Comparison of ENCODE assay signal across 18 cellular contexts in genomic region chr2:143121079-143121478, GRCh38. TPM values are rescaled to one million over a fixed set of nuclear protein-coding genes. Genes with fewer than 3 reads are reported as not detected.
DNase-seq lines count a peak whose midpoint lies in the region; ATAC-seq and TF ChIP-seq lines count a peak whose summit lies in the region.
"Had no signal": no experiment of that assay in that cellular context is flagged by ENCODE, and none has a peak within 500 bp of the region (broad histone marks: within the 10 kb centered on the region; RNA-seq: fewer than 3 reads in every experiment).

No MANE protein-coding gene starts in this region.

- peak overlapping the region; percentile 20 for H3K27ac Mint-ChIP-seq in activated naive CD4-positive, alpha-beta T cell treated with anti-CD3 and anti-CD28 coated beads, Interleukin-2, amount 50 U/mL, for 24 hours
- peak overlapping the region in 1 of 2 donors; percentile 53 for H3K27ac Mint-ChIP-seq in activated naive CD4-positive, alpha-beta T cell treated with anti-CD3 and anti-CD28 coated beads, Interleukin-2, amount 50 U/mL, for 72 hours
- H3K27ac Mint-ChIP-seq: nephron had no signal

- H3K9me3 ChIP-seq in spleen = no peaks in the 10 kb centered on the region
- H3K9me3 ChIP-seq: HAP-1 had no signal

- 17 to 28% (median 25%) methylated on average over 1 of the region's 1 CpG for WGBS in spleen, 5 donors

- H3K9me3 Mint-ChIP-seq in activated naive CD4-positive, alpha-beta T cell treated with anti-CD3 and anti-CD28 coated beads, Interleukin-2, amount 50 U/mL, for 24 hours = peaks cover 20% of the 10 kb centered on the region
- peaks cover 0 to 7% of the 10 kb centered on the region in 2 donors for H3K9me3 Mint-ChIP-seq in activated naive CD4-positive, alpha-beta T cell treated with anti-CD3 and anti-CD28 coated beads, Interleukin-2, amount 50 U/mL, for 72 hours

- no peak for TF ChIP-seq POLR2A in spleen (IDR thresholded peaks at IDR 0.05)

- H3K4me1 ChIP-seq in spleen = peaks cover 0 to 44% (median 30%) of the 10 kb centered on the region in 6 donors
- H3K4me1 ChIP-seq: esophagus muscularis mucosa, HAP-1 had no signal

- no peak overlapping the region for H3K4me3 ChIP-seq in spleen
- H3K4me3 ChIP-seq: coronary artery, esophagus muscularis mucosa, HAP-1 had no signal

- no peak overlapping the region for H3K4me3 Mint-ChIP-seq in activated naive CD4-positive, alpha-beta T cell treated with anti-CD3 and anti-CD28 coated beads, Interleukin-2, amount 50 U/mL, for 24 hours
- H3K4me3 Mint-ChIP-seq: nephron had no signal

- peak overlapping the region in 5 of 8 donors; percentile 5 to 56 (median 50) for H3K27ac ChIP-seq in spleen
- H3K27ac ChIP-seq: coronary artery, esophagus muscularis mucosa had no signal

- TF ChIP-seq CTCF in spleen (IDR thresholded peaks at IDR 0.05 in 8 of 11, conservative IDR thresholded peaks at IDR 0.05 in 3 of 11) = no peak

- no peak for DNase-seq in activated naive CD4-positive, alpha-beta T cell treated with anti-CD3 and anti-CD28 coated beads, Interleukin-2, amount 50 U/mL, for 72 hours (ENCODE audit: low spot score in 2 of 2)
- no peak for DNase-seq in spleen
- no peak for DNase-seq in islet precursor cell
- DNase-seq in D341Med (ENCODE audit: low spot score) = no peak
- no peak for DNase-seq in head of caudate nucleus
- DNase-seq: anterior cingulate cortex; NCI-H187; NCI-H774; SHP77; stimulated activated naive CD8-positive, alpha-beta T cell treated with anti-CD3 and anti-CD28 coated beads, Interleukin-15, Interleukin-2, amounts not matched to agents 100 U/mL and 50 U/mL, for 24 hours had no signal

- peaks cover 9% of the 10 kb centered on the region for H3K36me3 Mint-ChIP-seq in activated naive CD4-positive, alpha-beta T cell treated with anti-CD3 and anti-CD28 coated beads, Interleukin-2, amount 50 U/mL, for 24 hours
- peaks cover 22 to 25% of the 10 kb centered on the region in 2 donors for H3K36me3 Mint-ChIP-seq in activated naive CD4-positive, alpha-beta T cell treated with anti-CD3 and anti-CD28 coated beads, Interleukin-2, amount 50 U/mL, for 72 hours

- no peaks in the 10 kb centered on the region for H3K36me3 ChIP-seq in spleen
- H3K36me3 ChIP-seq: esophagus muscularis mucosa, HAP-1 had no signal

- H3K27me3 Mint-ChIP-seq in activated naive CD4-positive, alpha-beta T cell treated with anti-CD3 and anti-CD28 coated beads, Interleukin-2, amount 50 U/mL, for 24 hours = no peaks in the 10 kb centered on the region

- intact Hi-C loops in spleen (cut with DNase I; ENCODE audit: low total_unique reads) = no loop called here
- intact Hi-C loops in head of caudate nucleus (cut with DNase I) = no loop called here

- peaks cover 29% of the 10 kb centered on the region for H3K4me1 Mint-ChIP-seq in activated naive CD4-positive, alpha-beta T cell treated with anti-CD3 and anti-CD28 coated beads, Interleukin-2, amount 50 U/mL, for 24 hours
- H3K4me1 Mint-ChIP-seq: nephron had no signal

- H3K27me3 ChIP-seq in spleen (replicated peaks in 1 of 7) = no peaks in the 10 kb centered on the region
- H3K27me3 ChIP-seq: esophagus muscularis mucosa had no signal

- ATAC-seq in activated naive CD4-positive, alpha-beta T cell treated with anti-CD3 and anti-CD28 coated beads, Interleukin-2, amount 50 U/mL, for 72 hours = no peak
- ATAC-seq in GM21515 (IDR thresholded peaks at IDR 0.05; ENCODE audit: unreplicated experiment) (peak; percentile 68), HG03469 (IDR thresholded peaks at IDR 0.05; ENCODE audit: unreplicated experiment) (peak; percentile 77)
- ATAC-seq: sciatic nerve; stimulated activated naive CD8-positive, alpha-beta T cell treated with anti-CD3 and anti-CD28 coated beads, Interleukin-15, Interleukin-2, amounts not matched to agents 100 U/mL and 50 U/mL, for 24 hours had no signal

RNA-seq across cellular contexts. Expression of gene ARHGAP15, which starts 8.1 kb away (rescaled TPM):
- total RNA-seq in activated naive CD4-positive, alpha-beta T cell treated with anti-CD3 and anti-CD28 coated beads, Interleukin-2, amount 50 U/mL, for 72 hours = 100 to 1,000 TPM in 1 of 2 donors, 10 to 100 TPM in 1; 91.4 to 103 TPM
- 100 to 1,000 TPM in 6 of 7 donors, 10 to 100 TPM in 1; 99.0 to 219 (median 142) TPM for total RNA-seq in spleen
- 10 to 100 TPM; 55.8 to 76.6 (median 60.9) TPM for polyA plus RNA-seq in spleen

Comparison
In these comparisons a context has a peak if more than half of its experiments do, and no peak if none do; other contexts are left out.
1. ATAC-seq: peak in GM21515 (single experiment) and HG03469 (single experiment); none in activated naive CD4-positive, alpha-beta T cell treated with anti-CD3 and anti-CD28 coated beads, Interleukin-2, amount 50 U/mL, for 72 hours (0 of 2).